In genomic region chr18:6270791-6271216, GRCh38 we compare ENCODE assay signal across 17 cellular contexts.
A peak's percentile ranks its signal among the peaks of the same experiment; 100 is the strongest.
DNase-seq lines count a peak whose midpoint lies in the region; ATAC-seq and TF ChIP-seq lines count a peak whose summit lies in the region.
"Had no signal": no experiment of that assay in that cellular context is flagged by ENCODE, and none has a peak within 500 bp of the region (broad histone marks: within the 10 kb centered on the region; RNA-seq: fewer than 3 reads in every experiment).

No MANE protein-coding gene starts in this region.

- H3K4me1 ChIP-seq in tibial nerve, result no peaks in the 10 kb centered on the region
- no peaks in the 10 kb centered on the region for H3K4me1 ChIP-seq in right cardiac atrium (ENCODE audit: control insufficient read depth, insufficient read depth, low read length)

- intact Hi-C loops in right cardiac atrium (cut with DNase I), result no loop called here

- H3K4me3 ChIP-seq in tibial nerve (no peak overlapping the region), right cardiac atrium (ENCODE audit: low read length) (no peak overlapping the region)
- H3K4me3 ChIP-seq: coronary artery, SK-N-MC had no signal

- H3K4me3 Mint-ChIP-seq in activated naive CD8-positive, alpha-beta T cell treated with anti-CD3 and anti-CD28 coated beads for 36 hours, result no peak overlapping the region

- no peaks in the 10 kb centered on the region for H3K36me3 Mint-ChIP-seq in activated naive CD8-positive, alpha-beta T cell treated with anti-CD3 and anti-CD28 coated beads for 36 hours
- H3K36me3 Mint-ChIP-seq: CD4-positive, alpha-beta memory T cell had no signal

- WGBS in tibial nerve, 2 donors, result 75 to 80% methylated on average over 7 of the region's 7 CpGs
- 87% methylated on average over 7 of the region's 7 CpGs for WGBS in right cardiac atrium

- no peaks in the 10 kb centered on the region for H3K9me3 ChIP-seq in tibial nerve
- no peaks in the 10 kb centered on the region for H3K9me3 ChIP-seq in right cardiac atrium (ENCODE audit: control insufficient read depth, low read length)
- H3K9me3 ChIP-seq: neutrophil had no signal

- TF ChIP-seq EP300 in tibial nerve (IDR thresholded peaks at IDR 0.05), result no peak

- H3K27me3 Mint-ChIP-seq in activated naive CD8-positive, alpha-beta T cell treated with anti-CD3 and anti-CD28 coated beads for 36 hours, result no peaks in the 10 kb centered on the region
- H3K27me3 Mint-ChIP-seq: CD4-positive, alpha-beta memory T cell had no signal

- H3K27me3 ChIP-seq in tibial nerve (no peaks in the 10 kb centered on the region), right cardiac atrium (ENCODE audit: control insufficient read depth, insufficient read depth) (no peaks in the 10 kb centered on the region)
- H3K27me3 ChIP-seq: neutrophil had no signal

- no peaks in the 10 kb centered on the region for H3K4me1 Mint-ChIP-seq in activated naive CD8-positive, alpha-beta T cell treated with anti-CD3 and anti-CD28 coated beads for 36 hours
- H3K4me1 Mint-ChIP-seq: CD4-positive, alpha-beta memory T cell had no signal

- no peak for TF ChIP-seq CTCF in tibial nerve (IDR thresholded peaks at IDR 0.05)

- peak; percentile 57 for ATAC-seq in GM18511 (IDR thresholded peaks at IDR 0.05; ENCODE audit: unreplicated experiment)
- ATAC-seq in GM21381 (IDR thresholded peaks at IDR 0.05; ENCODE audit: unreplicated experiment), result peak; percentile 92
- peak; percentile 86 for ATAC-seq in HG02981 (IDR thresholded peaks at IDR 0.05; ENCODE audit: unreplicated experiment)
- ATAC-seq in right cardiac atrium, result no peak

- peaks cover 2% of the 10 kb centered on the region for H3K9me3 Mint-ChIP-seq in activated naive CD8-positive, alpha-beta T cell treated with anti-CD3 and anti-CD28 coated beads for 36 hours

- peak; percentile 58 for DNase-seq in SW480 (ENCODE audit: low spot score)
- no peak for DNase-seq in activated naive CD8-positive, alpha-beta T cell treated with anti-CD3 and anti-CD28 coated beads for 36 hours
- DNase-seq in tibial nerve (ENCODE audit: low spot score in 2 of 2), result no peak
- DNase-seq in right cardiac atrium, result no peak
- DNase-seq in NCI-H2171 treated with DMSO at 0.1 percent for 48 hours (lab: John Stamatoyannopoulos, UW), result no peak
- DNase-seq: activated CD4-positive, alpha-beta T cell treated with anti-CD3 and anti-CD28 coated beads, Interleukin-2, amount 50 U/mL, for 1 hour; activated naive CD4-positive, alpha-beta T cell; CD4-positive, alpha-beta memory T cell; foreskin fibroblast; NCI-H748 treated with DMSO at 0.1 percent for 48 hours; stimulated activated naive CD4-positive, alpha-beta T cell treated with Interleukin-2 at 50 U/mL for 16 hours had no signal

- no peaks in the 10 kb centered on the region for H3K36me3 ChIP-seq in tibial nerve
- H3K36me3 ChIP-seq: neutrophil had no signal

- TF ChIP-seq POLR2A in tibial nerve (IDR thresholded peaks at IDR 0.05), result no peak

- no peak overlapping the region for H3K27ac ChIP-seq in tibial nerve
- H3K27ac ChIP-seq in right cardiac atrium (ENCODE audit: low read length), result no peak overlapping the region
- H3K27ac ChIP-seq: coronary artery, neutrophil, SK-N-MC had no signal

- H3K27ac Mint-ChIP-seq in activated naive CD8-positive, alpha-beta T cell treated with anti-CD3 and anti-CD28 coated beads for 36 hours, result no peak overlapping the region
- H3K27ac Mint-ChIP-seq: CD4-positive, alpha-beta memory T cell had no signal

Comparison
In these comparisons a context has a peak if more than half of its experiments do, and no peak if none do; other contexts are left out.
1. ATAC-seq: peak in GM18511 (single experiment), GM21381 (single experiment) and HG02981 (single experiment); none in right cardiac atrium (0 of 2).